ENCODE assay signal across 19 cellular contexts in genomic region chr17:78868391-78868790, GRCh38. TPM values are rescaled to one million over a fixed set of nuclear protein-coding genes. Genes with fewer than 3 reads are reported as not detected.
DNase-seq lines count a peak whose midpoint lies in the region; ATAC-seq and TF ChIP-seq lines count a peak whose summit lies in the region.
"Had no signal": no experiment of that assay in that cellular context is flagged by ENCODE, and none has a peak within 500 bp of the region (broad histone marks: within the 10 kb centered on the region; RNA-seq: fewer than 3 reads in every experiment).

No MANE protein-coding gene starts in this region.

- H3K27ac Mint-ChIP-seq in osteocyte (ENCODE audit: unreplicated experiment) = peak overlapping the region; percentile 94
- H3K27ac Mint-ChIP-seq: activated T-cell treated with anti-CD3 and anti-CD28 coated beads, Interleukin-2, amount 50 U/mL, for 72 hours; nephron had no signal

- peaks cover 45% of the 10 kb centered on the region for H3K36me3 Mint-ChIP-seq in osteocyte (ENCODE audit: unreplicated experiment)

- H3K27me3 Mint-ChIP-seq in osteocyte (ENCODE audit: unreplicated experiment) = no peaks in the 10 kb centered on the region

- DNase-seq in AG10803 (ENCODE audit: low read depth) (peak; percentile 83), LHCN-M2 (ENCODE audit: low read depth) (peak; percentile 91), dedifferentiated amniotic fluid mesenchymal stem cell (ENCODE audit: extremely low spot score) (peak; percentile 84), osteocyte (ENCODE audit: extremely low spot score, unreplicated experiment) (no peak), SK-N-DZ (ENCODE audit: low spot score) (no peak), NCI-H748 (lab: John Stamatoyannopoulos, UW; ENCODE audit: unreplicated experiment) (no peak)
- no peak for DNase-seq in activated naive CD4-positive, alpha-beta T cell treated with anti-CD3 and anti-CD28 coated beads, Interleukin-2, amount 50 U/mL, for 16 hours
- DNase-seq: activated CD4-positive, alpha-beta T cell treated with anti-CD3 and anti-CD28 coated beads, Interleukin-2, amount 50 U/mL, for 1 hour; activated T-cell treated with anti-CD3 and anti-CD28 coated beads, Interleukin-2, amount 50 U/mL, for 72 hours; DMS53; NCI-H1417; NCI-H446; stimulated activated CD4-positive, alpha-beta T cell treated with anti-CD3 and anti-CD28 coated beads, Interleukin-1b, Interleukin-23, amount 100 ng/mL, for 48 hours had no signal

- no peak overlapping the region for H3K4me3 ChIP-seq in AG10803 (ENCODE audit: low read length)
- H3K4me3 ChIP-seq: BLaER1 treated with 17β-estradiol and CSF1 and Interleukin-3, amounts not matched to agents 10 nM and 100 nM; HAP-1; lung; tibial nerve had no signal

- peak overlapping the region; percentile 39 for H3K4me3 Mint-ChIP-seq in osteocyte (ENCODE audit: unreplicated experiment)
- H3K4me3 Mint-ChIP-seq: activated T-cell treated with anti-CD3 and anti-CD28 coated beads, Interleukin-2, amount 50 U/mL, for 72 hours; nephron had no signal

- peaks cover 54% of the 10 kb centered on the region for H3K4me1 Mint-ChIP-seq in osteocyte (ENCODE audit: unreplicated experiment)

- no peaks in the 10 kb centered on the region for H3K9me3 Mint-ChIP-seq in osteocyte (ENCODE audit: unreplicated experiment)
- H3K9me3 Mint-ChIP-seq: activated T-cell treated with anti-CD3 and anti-CD28 coated beads, Interleukin-2, amount 50 U/mL, for 72 hours; nephron had no signal

- ATAC-seq in GM21825 (IDR thresholded peaks at IDR 0.05; ENCODE audit: unreplicated experiment) = no peak
- ATAC-seq: activated T-cell treated with anti-CD3 and anti-CD28 coated beads, Interleukin-2, amount 50 U/mL, for 72 hours had no signal

- no peak for TF ChIP-seq CTCF in AG10803 (conservative IDR thresholded peaks at IDR 0.05; ENCODE audit: low read length)
- TF ChIP-seq CTCF in osteocyte (IDR thresholded peaks at IDR 0.05) = no peak

RNA-seq across cellular contexts. Expression of gene USP36, which starts 27.8 kb away (rescaled TPM):
- total RNA-seq in LHCN-M2 (2014; rRNA removed) = 21.4 and 21.6 TPM in 2 replicates
- polyA plus RNA-seq in LHCN-M2 (2012) = 18.9 TPM
- total RNA-seq in osteocyte = 56.2 and 66.7 TPM in 2 replicates
- polyA plus RNA-seq in SK-N-DZ (2014; cell fraction: cytosol; rRNA removed) = 29.6 and 34.0 TPM in 2 replicates
- polyA plus RNA-seq in SK-N-DZ (2014; cell fraction: nucleus; rRNA removed) = 62.2 and 84.2 TPM in 2 replicates

RNA-seq across cellular contexts. Expression of gene CEP295NL, which starts 34.6 kb away (rescaled TPM):
- total RNA-seq in LHCN-M2 (2014; rRNA removed) (0.17 and 0.32 TPM in 2 replicates), osteocyte (7.3 and 9.2 TPM in 2 replicates)
- 0.24 TPM for polyA plus RNA-seq in LHCN-M2 (2012)
- polyA plus RNA-seq in SK-N-DZ (2014; cell fraction: cytosol; rRNA removed) = not detected in 2 replicates
- polyA plus RNA-seq in SK-N-DZ (2014; cell fraction: nucleus; rRNA removed) = 0.36 TPM in 1 of 2 replicates, not detected in the other

RNA-seq across cellular contexts. Expression of gene TIMP2, which starts 56.8 kb away (rescaled TPM):
- 94.7 and 127 TPM in 2 replicates for total RNA-seq in LHCN-M2 (2014; rRNA removed)
- 273 TPM for polyA plus RNA-seq in LHCN-M2 (2012)
- 1,096 and 1,211 TPM in 2 replicates for total RNA-seq in osteocyte
- polyA plus RNA-seq in SK-N-DZ (2014; cell fraction: cytosol; rRNA removed) = 82.7 and 89.1 TPM in 2 replicates
- polyA plus RNA-seq in SK-N-DZ (2014; cell fraction: nucleus; rRNA removed) = 32.9 and 40.2 TPM in 2 replicates

Comparison
In these comparisons a context has a peak if more than half of its experiments do, and no peak if none do; other contexts are left out.
1. DNase-seq: peak in AG10803 (single experiment), LHCN-M2 (single experiment) and dedifferentiated amniotic fluid mesenchymal stem cell (single experiment); none in osteocyte (single experiment), activated naive CD4-positive, alpha-beta T cell treated with anti-CD3 and anti-CD28 coated beads, Interleukin-2, amount 50 U/mL, for 16 hours (single experiment), SK-N-DZ (single experiment) and NCI-H748 (single experiment).